In genomic region chr3:177338697-177339219, GRCh38 we compare ENCODE assay signal across 1 cellular context.
A peak's percentile ranks its signal among the peaks of the same experiment; 100 is the strongest.
TF ChIP-seq lines count a peak whose summit lies in the region.

No MANE protein-coding gene starts in this region.

TF ChIP-seq in HepG2, 621 proteins besides CTCF, POLR2A, EP300 and RAD21 (continued from another document and continues in another):
- TF ChIP-seq SNAPC4 (CRISPR knock-in tag; IDR thresholded peaks at IDR 0.05) (no peak), TBX3 (IDR thresholded peaks at IDR 0.05; ENCODE audit: borderline replicate concordance) (no peak), JDP2 (CRISPR knock-in tag; IDR thresholded peaks at IDR 0.05; ENCODE audit: borderline replicate concordance) (no peak), ZMAT5 (CRISPR knock-in tag; IDR thresholded peaks at IDR 0.05; ENCODE audit: borderline replicate concordance, low read depth) (no peak), ZNF383 (CRISPR knock-in tag; IDR thresholded peaks at IDR 0.05; ENCODE audit: borderline replicate concordance) (no peak), ZNF530 (CRISPR knock-in tag; IDR thresholded peaks at IDR 0.05; ENCODE audit: low read depth) (no peak), NCOA1 (CRISPR knock-in tag; IDR thresholded peaks at IDR 0.05) (no peak), ZNF260 (CRISPR knock-in tag; IDR thresholded peaks at IDR 0.05; ENCODE audit: borderline replicate concordance, low read depth) (no peak), KLF9 (CRISPR knock-in tag; IDR thresholded peaks at IDR 0.05; ENCODE audit: low read depth) (0 out of 2 replicates have a peak, but pooled peaks have one; percentile 36), ZNF709 (CRISPR knock-in tag; IDR thresholded peaks at IDR 0.05) (no peak), ZIK1 (CRISPR knock-in tag; IDR thresholded peaks at IDR 0.05; ENCODE audit: borderline replicate concordance, low read depth) (no peak), ZMYM2 (CRISPR knock-in tag; IDR thresholded peaks at IDR 0.05) (no peak), PAXIP1 (CRISPR knock-in tag; conservative IDR thresholded peaks at IDR 0.05) (peak; percentile 84), ZFP82 (CRISPR knock-in tag; IDR thresholded peaks at IDR 0.05; ENCODE audit: borderline replicate concordance) (no peak), RERE (CRISPR knock-in tag; IDR thresholded peaks at IDR 0.05; ENCODE audit: low read depth) (no peak; the same call in 1 of the 2 replicates), E2F2 (CRISPR knock-in tag; IDR thresholded peaks at IDR 0.05; ENCODE audit: borderline replicate concordance) (no peak), ZNF430 (CRISPR knock-in tag; IDR thresholded peaks at IDR 0.05) (0 out of 2 replicates have a peak, but pooled peaks have one; percentile 21), ZNF710 (CRISPR knock-in tag; IDR thresholded peaks at IDR 0.05; ENCODE audit: borderline replicate concordance) (peak; percentile 28; the same call in 1 of the 2 replicates), ZNF264 (CRISPR knock-in tag; IDR thresholded peaks at IDR 0.05) (peak; percentile 46; the same call in 1 of the 2 replicates), GABPB1 (CRISPR knock-in tag; IDR thresholded peaks at IDR 0.05) (no peak; the same call in 1 of the 2 replicates), ZNF253 (CRISPR knock-in tag; IDR thresholded peaks at IDR 0.05; ENCODE audit: borderline replicate concordance) (no peak), CENPBD1 (CRISPR knock-in tag; IDR thresholded peaks at IDR 0.05; ENCODE audit: borderline replicate concordance, low read depth) (no peak), RFXAP (CRISPR knock-in tag; IDR thresholded peaks at IDR 0.05; ENCODE audit: borderline replicate concordance) (no peak), GMEB1 (CRISPR knock-in tag; IDR thresholded peaks at IDR 0.05; ENCODE audit: borderline replicate concordance) (no peak), ZNF205 (CRISPR knock-in tag; IDR thresholded peaks at IDR 0.05) (no peak), POLR2AphosphoS2 (IDR thresholded peaks at IDR 0.05; ENCODE audit: low read depth, low read length) (no peak), ZNF576 (CRISPR knock-in tag; IDR thresholded peaks at IDR 0.05) (no peak), ARNT2 (CRISPR knock-in tag; IDR thresholded peaks at IDR 0.05; ENCODE audit: low read depth) (no peak), ZBTB26 (CRISPR knock-in tag; IDR thresholded peaks at IDR 0.05; ENCODE audit: borderline replicate concordance) (no peak), SALL2 (CRISPR knock-in tag; IDR thresholded peaks at IDR 0.05) (no peak), EEA1 (CRISPR knock-in tag; IDR thresholded peaks at IDR 0.05; ENCODE audit: borderline replicate concordance) (no peak), ZNF274 (CRISPR knock-in tag; IDR thresholded peaks at IDR 0.05) (no peak), NFATC3 (CRISPR knock-in tag; IDR thresholded peaks at IDR 0.05) (no peak), ZNF510 (CRISPR knock-in tag; IDR thresholded peaks at IDR 0.05; ENCODE audit: low read depth) (no peak), ZNF674 (CRISPR knock-in tag; IDR thresholded peaks at IDR 0.05; ENCODE audit: low read depth) (no peak)
